ENCODE assay signal across 8 cellular contexts in the genomic region with DNA sequence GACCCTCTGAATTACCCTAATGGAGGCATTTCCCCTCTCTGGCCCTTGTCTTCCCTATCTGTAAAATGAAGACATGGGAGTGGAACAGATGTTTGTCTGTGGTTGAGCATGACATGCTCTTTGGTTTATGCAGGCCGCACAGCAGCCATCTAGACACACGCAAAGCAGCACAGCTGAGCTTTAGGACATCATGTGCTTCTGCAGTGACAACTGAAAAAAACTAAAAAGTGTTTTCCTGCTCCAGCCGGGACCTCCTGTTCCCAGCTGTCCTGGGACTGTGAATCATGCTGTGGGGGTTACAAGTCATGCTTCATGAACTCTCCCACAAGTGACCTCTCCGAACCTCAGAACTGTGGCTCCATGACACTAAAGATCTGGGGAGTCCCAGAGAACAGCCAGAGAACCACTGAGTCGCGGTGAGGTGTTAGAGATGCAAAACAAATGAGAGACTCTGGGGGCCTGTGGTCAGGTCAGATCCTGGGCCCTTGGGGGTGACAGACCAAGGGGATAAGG. TPM values are rescaled to one million over a fixed set of nuclear protein-coding genes. Genes with fewer than 3 reads are reported as not detected.
DNase-seq lines count a peak whose midpoint lies in the region; ATAC-seq and TF ChIP-seq lines count a peak whose summit lies in the region.

No MANE protein-coding gene starts in this region.

- CTCF ChIA-PET in HCT116 (lab: Charles Lee), result interaction anchor here (0.6 kb wide), 2 partner anchors 155 to 307 kb away, joined by 3 read pairs; no protein-coding TSS in a partner anchor

- H3K27ac Mint-ChIP-seq in chondrocyte (ENCODE audit: unreplicated experiment), result peak overlapping the region; percentile 77
- H3K27ac Mint-ChIP-seq in naive thymus-derived CD8-positive, alpha-beta T cell, result peak overlapping the region in 9 of 10 donors; percentile 62 to 92 (median 81)

- H2AFZ ChIP-seq in HCT116 (ENCODE audit: low read depth, low read length, poor library complexity, severe bottlenecking), result no peak overlapping the region

- ATAC-seq in GM18508 (IDR thresholded peaks at IDR 0.05; ENCODE audit: insufficient read depth, unreplicated experiment) (peak; percentile 44), HCT116 (no peak)
- ATAC-seq in naive thymus-derived CD8-positive, alpha-beta T cell, result no peak

- no peaks in the 10 kb centered on the region for H3K9me3 Mint-ChIP-seq in chondrocyte (ENCODE audit: low read depth)
- no peaks in the 10 kb centered on the region for H3K9me3 Mint-ChIP-seq in naive thymus-derived CD8-positive, alpha-beta T cell

- H3K9me3 ChIP-seq in HCT116 (ENCODE audit: control insufficient read depth in 1 of 2, insufficient read depth in 1 of 2, low read depth in 1 of 2, low read length in 2 of 2), result no peaks in the 10 kb centered on the region

- H3K4me1 Mint-ChIP-seq in chondrocyte (ENCODE audit: low read depth), result peaks cover 63% of the 10 kb centered on the region
- H3K4me1 Mint-ChIP-seq in naive thymus-derived CD8-positive, alpha-beta T cell, result peaks cover 34 to 74% (median 70%) of the 10 kb centered on the region in 4 donors

- peaks cover 55 to 73% of the 10 kb centered on the region in 2 experiments for H3K4me1 ChIP-seq in HCT116 (ENCODE audit: control insufficient read depth in 1 of 2, insufficient read depth in 2 of 2, low read length in 2 of 2)

- POLR2A ChIA-PET in HCT116 (lab: Charles Lee), result interaction anchor here (0.6 to 1.9 kb wide), 3 partner anchors 16 to 818 kb away, joined by 3 to 7 read pairs (median 6); a partner anchor contains a TSS
- POLR2A ChIA-PET in naive thymus-derived CD8-positive, alpha-beta T cell (lab: Charles Lee), result interaction anchor here (1.1 to 2.4 kb wide), 3 partner anchors 17 to 80 kb away, joined by 3 to 18 read pairs (median 9); a partner anchor contains a TSS

- H3K27me3 Mint-ChIP-seq in chondrocyte (ENCODE audit: low read depth), result no peaks in the 10 kb centered on the region
- H3K27me3 Mint-ChIP-seq in naive thymus-derived CD8-positive, alpha-beta T cell, result peaks cover 0 to 2% (median 0%) of the 10 kb centered on the region in 5 donors

- H3K4me3 ChIP-seq in HCT116 (replicated peaks in 1 of 2; ENCODE audit: low read depth in 1 of 2, low read length in 2 of 2) (peak overlapping the region; percentile 74 to 85; a peak in 2 of 4 replicates), NB4 (ENCODE audit: low read depth, low read length) (peak overlapping the region; percentile 83)

- 0 out of 2 replicates have a peak overlapping the region, but pooled peaks have one; percentile 9 for H3K9ac ChIP-seq in HCT116 (ENCODE audit: low read length)

- H3K36me3 Mint-ChIP-seq in chondrocyte (ENCODE audit: low read depth), result no peaks in the 10 kb centered on the region
- no peaks in the 10 kb centered on the region for H3K36me3 Mint-ChIP-seq in naive thymus-derived CD8-positive, alpha-beta T cell

- peak overlapping the region; percentile 52 for H3K4me3 Mint-ChIP-seq in chondrocyte (ENCODE audit: unreplicated experiment)
- peak overlapping the region; percentile 46 to 100 (median 93) for H3K4me3 Mint-ChIP-seq in naive thymus-derived CD8-positive, alpha-beta T cell

- DNase-seq in HCT116 (ENCODE audit: low read depth, low spot score), result no peak
- peak; percentile 86 for DNase-seq in NB4 (ENCODE audit: low read depth)
- no peak for DNase-seq in chondrocyte (ENCODE audit: low spot score)
- no peak for DNase-seq in naive thymus-derived CD8-positive, alpha-beta T cell
- no peak for DNase-seq in GM19240 (ENCODE audit: insufficient read length, low spot score)
- no peak for DNase-seq in ecto neural progenitor cell (ENCODE audit: low spot score)
- no peak for DNase-seq in NCI-H1417 treated with DMSO at 0.1 percent for 48 hours (lab: John Stamatoyannopoulos, UW)

- TF ChIP-seq CTCF in HCT116 (IDR thresholded peaks at IDR 0.05 in 2 of 3, conservative IDR thresholded peaks at IDR 0.05 in 1 of 3; ENCODE audit: borderline replicate concordance in 1 of 3, insufficient read depth in 1 of 3, low read depth in 2 of 3, low read length in 2 of 3), result no peak
- no peak for TF ChIP-seq CTCF in NB4 (IDR thresholded peaks at IDR 0.05; ENCODE audit: low read depth, low read length)
- no peak for TF ChIP-seq CTCF in chondrocyte (IDR thresholded peaks at IDR 0.05)

- TF ChIP-seq POLR2A in HCT116 (IDR thresholded peaks at IDR 0.05; ENCODE audit: borderline replicate concordance, extremely low read depth, insufficient read depth, insufficient read length) (no peak), NB4 (IDR thresholded peaks at IDR 0.05; ENCODE audit: extremely low read depth, insufficient read length) (no peak)

- intact Hi-C loops in HCT116 (cut with micrococcal nuclease), result loop anchor here (10.0 kb wide), 1 partner anchor 325 kb away; no protein-coding TSS in a partner anchor

- peak overlapping the region; percentile 94 for H3K4me2 ChIP-seq in HCT116 (ENCODE audit: low read length)

- peaks cover 57% of the 10 kb centered on the region for H3K79me2 ChIP-seq in HCT116 (ENCODE audit: insufficient read depth, low read length)

- no TSS peak for BruUV-seq in HCT116 (replicated peaks; lab: Mats Ljungman, UMichigan)

- RAD21 ChIA-PET in HCT116 (lab: Charles Lee; ENCODE audit: low non-redundant PET in 1 of 2, low total read pairs in 2 of 2, uncharacterized antibody in 2 of 2, unreplicated experiment in 2 of 2), result no interaction called here

- H3K9me2 ChIP-seq in HCT116 (ENCODE audit: insufficient read depth), result no peaks in the 10 kb centered on the region

- no peaks in the 10 kb centered on the region for H4K20me1 ChIP-seq in HCT116 (ENCODE audit: insufficient read depth)

- H3K27ac ChIP-seq in HCT116 (ENCODE audit: low read depth, low read length), result peak overlapping the region; percentile 89

- TF ChIP-seq RAD21 in HCT116 (IDR thresholded peaks at IDR 0.05; ENCODE audit: low read depth), result no peak

- no peaks in the 10 kb centered on the region for H3K36me3 ChIP-seq in HCT116 (ENCODE audit: control insufficient read depth in 1 of 2, insufficient read depth in 2 of 2, low read length in 2 of 2)

- H3K27me3 ChIP-seq in HCT116 (ENCODE audit: insufficient read depth, low read length), result no peaks in the 10 kb centered on the region

TF ChIP-seq in HCT116, 20 proteins besides CTCF, POLR2A, EP300 and RAD21:
- TF ChIP-seq ZNF274 (IDR thresholded peaks at IDR 0.05; ENCODE audit: low read depth, low read length) (no peak), EZH2phosphoT487 (IDR thresholded peaks at IDR 0.05; ENCODE audit: borderline replicate concordance) (no peak), JUND (IDR thresholded peaks at IDR 0.05) (no peak), ZFX (IDR thresholded peaks at IDR 0.05) (no peak), EZH2 (IDR thresholded peaks at IDR 0.05) (no peak), POLR2AphosphoS5 (IDR thresholded peaks at IDR 0.05; ENCODE audit: low read depth, low read length) (no peak), CBX3 (IDR thresholded peaks at IDR 0.05; ENCODE audit: low read depth) (no peak), CEBPB (IDR thresholded peaks at IDR 0.05; ENCODE audit: low read depth) (no peak), TCF7L2 (IDR thresholded peaks at IDR 0.05; ENCODE audit: borderline replicate concordance, extremely low read depth, insufficient read depth, insufficient read length) (no peak)
- TF ChIP-seq, protein P1, sequence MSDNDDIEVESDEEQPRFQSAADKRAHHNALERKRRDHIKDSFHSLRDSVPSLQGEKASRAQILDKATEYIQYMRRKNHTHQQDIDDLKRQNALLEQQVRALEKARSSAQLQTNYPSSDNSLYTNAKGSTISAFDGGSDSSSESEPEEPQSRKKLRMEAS (IDR thresholded peaks at IDR 0.05), result no peak
- TF ChIP-seq, protein P2, sequence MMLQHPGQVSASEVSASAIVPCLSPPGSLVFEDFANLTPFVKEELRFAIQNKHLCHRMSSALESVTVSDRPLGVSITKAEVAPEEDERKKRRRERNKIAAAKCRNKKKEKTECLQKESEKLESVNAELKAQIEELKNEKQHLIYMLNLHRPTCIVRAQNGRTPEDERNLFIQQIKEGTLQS (IDR thresholded peaks at IDR 0.05), result no peak
- TF ChIP-seq, protein P3, sequence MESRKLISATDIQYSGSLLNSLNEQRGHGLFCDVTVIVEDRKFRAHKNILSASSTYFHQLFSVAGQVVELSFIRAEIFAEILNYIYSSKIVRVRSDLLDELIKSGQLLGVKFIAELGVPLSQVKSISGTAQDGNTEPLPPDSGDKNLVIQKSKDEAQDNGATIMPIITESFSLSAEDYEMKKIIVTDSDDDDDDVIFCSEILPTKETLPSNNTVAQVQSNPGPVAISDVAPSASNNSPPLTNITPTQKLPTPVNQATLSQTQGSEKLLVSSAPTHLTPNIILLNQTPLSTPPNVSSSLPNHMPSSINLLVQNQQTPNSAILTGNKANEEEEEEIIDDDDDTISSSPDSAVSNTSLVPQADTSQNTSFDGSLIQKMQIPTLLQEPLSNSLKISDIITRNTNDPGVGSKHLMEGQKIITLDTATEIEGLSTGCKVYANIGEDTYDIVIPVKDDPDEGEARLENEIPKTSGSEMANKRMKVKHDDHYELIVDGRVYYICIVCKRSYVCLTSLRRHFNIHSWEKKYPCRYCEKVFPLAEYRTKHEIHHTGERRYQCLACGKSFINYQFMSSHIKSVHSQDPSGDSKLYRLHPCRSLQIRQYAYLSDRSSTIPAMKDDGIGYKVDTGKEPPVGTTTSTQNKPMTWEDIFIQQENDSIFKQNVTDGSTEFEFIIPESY (IDR thresholded peaks at IDR 0.05; ENCODE audit: extremely low read depth, insufficient replicate concordance, low read length), result no peak

RNA-seq across cellular contexts. Expression of a gene that starts 1.7 kb away (rescaled TPM):
- total RNA-seq in HCT116 (2021; ENCODE audit: unreplicated experiment), result 35.4 TPM
- 25.0 and 29.9 TPM in 2 replicates for polyA plus RNA-seq in HCT116 (2012)
- 9.0 to 13.0 TPM (median 12.5 TPM) in 3 replicates for total RNA-seq in chondrocyte
- total RNA-seq in naive thymus-derived CD8-positive, alpha-beta T cell, result 1 to 10 TPM; 4.1 to 5.5 TPM
- 10 to 100 TPM in 1 of 3 donors, 1 to 10 TPM in 2; 8.5 to 12.2 (median 8.6) TPM for polyA plus RNA-seq in naive thymus-derived CD8-positive, alpha-beta T cell

RNA-seq across cellular contexts. Expression of a gene that starts 21.4 kb away (rescaled TPM):
- total RNA-seq in HCT116 (2021; ENCODE audit: unreplicated experiment) (78.8 TPM), chondrocyte (50.5 to 54.8 TPM (median 50.8 TPM) in 3 replicates)
- 34.0 and 42.6 TPM in 2 replicates for polyA plus RNA-seq in HCT116 (2012)
- 10 to 100 TPM; 44.1 to 49.4 TPM for total RNA-seq in naive thymus-derived CD8-positive, alpha-beta T cell
- polyA plus RNA-seq in naive thymus-derived CD8-positive, alpha-beta T cell, result 10 to 100 TPM in 1 of 3 donors, 1 to 10 TPM in 2; 8.1 to 11.5 (median 9.5) TPM
